9 cellular contexts compared by ENCODE assay signal in genomic region chr1:114668784-114669561, GRCh38. TPM values are rescaled to one million over a fixed set of nuclear protein-coding genes. Genes with fewer than 3 reads are reported as not detected.
A peak's percentile ranks its signal among the peaks of the same experiment; 100 is the strongest.
DNase-seq lines count a peak whose midpoint lies in the region; ATAC-seq and TF ChIP-seq lines count a peak whose summit lies in the region.
"Had no signal": no experiment of that assay in that cellular context is flagged by ENCODE, and none has a peak within 500 bp of the region (broad histone marks: within the 10 kb centered on the region; RNA-seq: fewer than 3 reads in every experiment).

No MANE protein-coding gene starts in this region.

- ATAC-seq in Right ventricle myocardium inferior (no peak), GM21381 (IDR thresholded peaks at IDR 0.05; ENCODE audit: unreplicated experiment) (no peak)

- peaks cover 2% of the 10 kb centered on the region for H3K27me3 Mint-ChIP-seq in activated naive CD8-positive, alpha-beta T cell

- no peak for TF ChIP-seq CTCF in cardiac muscle cell (IDR thresholded peaks at IDR 0.05; ENCODE audit: low read depth, low read length)

- peak overlapping the region; percentile 49 for H3K4me3 ChIP-seq in cardiac muscle cell
- H3K4me3 ChIP-seq in stomach smooth muscle (ENCODE audit: low read length in 2 of 2), result peak overlapping the region; percentile 88 to 97

- peak in 1 of 2 donors; percentile 16 for DNase-seq in cardiac muscle cell (ENCODE audit: low read depth in 1 of 2, low spot score in 1 of 2)
- no peak for DNase-seq in Right ventricle myocardium inferior (ENCODE audit: missing footprints)
- DNase-seq in iris pigment epithelial cell (ENCODE audit: low read depth), result peak; percentile 13
- DNase-seq in ecto neural progenitor cell (ENCODE audit: low spot score), result no peak
- no peak for DNase-seq in epidermal melanocyte (ENCODE audit: insufficient read length, low spot score)

- peak overlapping the region; percentile 80 to 81 for H3K9ac ChIP-seq in stomach smooth muscle (ENCODE audit: low read length in 2 of 2)

- H3K27ac Mint-ChIP-seq in activated naive CD8-positive, alpha-beta T cell, result no peak overlapping the region

- intact Hi-C loops in Right ventricle myocardium inferior (cut with DNase I), result loop anchor here (2.0 kb wide), 1 partner anchor 90 kb away; no protein-coding TSS in a partner anchor

- H3K4me1 Mint-ChIP-seq in activated naive CD8-positive, alpha-beta T cell (ENCODE audit: low read depth), result peaks cover 13% of the 10 kb centered on the region

- H3K27ac ChIP-seq in cardiac muscle cell (no peak overlapping the region), stomach smooth muscle (ENCODE audit: low read length) (no peak overlapping the region)

- no peaks in the 10 kb centered on the region for H3K4me1 ChIP-seq in cardiac muscle cell (ENCODE audit: low read depth)
- H3K4me1 ChIP-seq in stomach smooth muscle (ENCODE audit: control insufficient read depth, insufficient read depth, low read length), result peaks cover 6% of the 10 kb centered on the region

- H3K36me3 ChIP-seq in cardiac muscle cell, result no peaks in the 10 kb centered on the region
- H3K36me3 ChIP-seq in stomach smooth muscle (ENCODE audit: control insufficient read depth in 2 of 2, insufficient read depth in 2 of 2, low read length in 2 of 2), result no peaks in the 10 kb centered on the region

- peak overlapping the region; percentile 94 for H3K4me3 Mint-ChIP-seq in activated naive CD8-positive, alpha-beta T cell

- no peaks in the 10 kb centered on the region for H3K9me3 Mint-ChIP-seq in activated naive CD8-positive, alpha-beta T cell (ENCODE audit: low read depth)

- H3K27me3 ChIP-seq in cardiac muscle cell (peaks cover 19% of the 10 kb centered on the region), stomach smooth muscle (ENCODE audit: control insufficient read depth in 1 of 2, insufficient read depth in 2 of 2, low read length in 2 of 2) (no peaks in the 10 kb centered on the region)

- H3K36me3 Mint-ChIP-seq in activated naive CD8-positive, alpha-beta T cell, result no peaks in the 10 kb centered on the region

- H3K9me3 ChIP-seq in cardiac muscle cell (ENCODE audit: low read depth) (no peaks in the 10 kb centered on the region), stomach smooth muscle (ENCODE audit: control insufficient read depth in 2 of 2, low read length in 2 of 2) (no peaks in the 10 kb centered on the region)

RNA-seq across cellular contexts. Expression of gene DENND2C, which starts 0.9 kb away (rescaled TPM):
- total RNA-seq in cardiac muscle cell (1.8 TPM in 2 replicates), Right ventricle myocardium inferior (2.6 TPM)
- polyA plus RNA-seq in cardiac muscle cell, result 1.1 and 2.1 TPM in 2 replicates

RNA-seq across cellular contexts. Expression of gene AMPD1, which starts 26.4 kb away (rescaled TPM):
- total RNA-seq in cardiac muscle cell (not detected in 2 replicates), Right ventricle myocardium inferior (not detected)
- polyA plus RNA-seq in cardiac muscle cell, result not detected in 2 replicates
- total RNA-seq: left cardiac atrium had no signal

RNA-seq across cellular contexts. Expression of gene NRAS, which starts 47.6 kb away (rescaled TPM):
- total RNA-seq in cardiac muscle cell (31.9 and 34.4 TPM in 2 replicates), Right ventricle myocardium inferior (7.2 TPM)
- polyA plus RNA-seq in cardiac muscle cell, result 29.2 and 30.0 TPM in 2 replicates
